9 cellular contexts compared by ENCODE assay signal in genomic region chr11:118171274-118172062, GRCh38. TPM values are rescaled to one million over a fixed set of nuclear protein-coding genes. Genes with fewer than 3 reads are reported as not detected.
DNase-seq lines count a peak whose midpoint lies in the region; ATAC-seq, FAIRE-seq and TF ChIP-seq lines count a peak whose summit lies in the region.
"Had no signal": no experiment of that assay in that cellular context is flagged by ENCODE, and none has a peak within 500 bp of the region (broad histone marks: within the 10 kb centered on the region; RNA-seq: fewer than 3 reads in every experiment).

No MANE protein-coding gene starts in this region.

- CTCF ChIA-PET in activated naive CD4-positive, alpha-beta T cell treated with anti-CD3 and anti-CD28 coated beads for 36 hours (lab: Charles Lee): interaction anchor here (0.6 to 5.4 kb wide), 58 partner anchors 9 to 464 kb away, joined by 3 to 105 read pairs (median 4); partner anchors contain the start of genes MPZL2, MPZL3 and SCN4B

- H3F3A ChIP-seq in DOHH2 (ENCODE audit: control insufficient read depth, insufficient read depth): no peaks in the 10 kb centered on the region

- peaks cover 2% of the 10 kb centered on the region for H3K27me3 Mint-ChIP-seq in activated naive CD4-positive, alpha-beta T cell treated with anti-CD3 and anti-CD28 coated beads for 36 hours (ENCODE audit: low read depth)
- H3K27me3 Mint-ChIP-seq in glutamatergic neuron (ENCODE audit: unreplicated experiment): peaks cover 11% of the 10 kb centered on the region

- H4K20me1 ChIP-seq in DOHH2 (ENCODE audit: control insufficient read depth, insufficient read depth, low read depth, low read length) (no peaks in the 10 kb centered on the region), KMS-11 (ENCODE audit: insufficient read depth) (no peaks in the 10 kb centered on the region)

- peak; percentile 19 for DNase-seq in SK-N-DZ (ENCODE audit: low spot score)
- peak; percentile 84 for DNase-seq in activated naive CD4-positive, alpha-beta T cell treated with anti-CD3 and anti-CD28 coated beads for 36 hours
- DNase-seq in glutamatergic neuron: peak; percentile 87
- DNase-seq in pancreas: peak; percentile 54 to 87 (median 76)
- DNase-seq in tibial artery: peak; percentile 45 to 77

- FAIRE-seq in pancreas (lab: Jason Lieb, UNC): no peak
- FAIRE-seq: endometrium had no signal

- no peaks in the 10 kb centered on the region for H3K9me3 Mint-ChIP-seq in activated naive CD4-positive, alpha-beta T cell treated with anti-CD3 and anti-CD28 coated beads for 36 hours
- peaks cover 10% of the 10 kb centered on the region for H3K9me3 Mint-ChIP-seq in glutamatergic neuron (ENCODE audit: unreplicated experiment)

- H3K27ac ChIP-seq in DOHH2 (ENCODE audit: low read depth, low read length) (no peak overlapping the region), KMS-11 (no peak overlapping the region), pancreas (no peak overlapping the region), tibial artery (no peak overlapping the region)

- H2AFZ ChIP-seq in KMS-11 (ENCODE audit: low read depth): 0 out of 2 replicates have a peak overlapping the region, but pooled peaks have one; percentile 33

- H3K4me1 Mint-ChIP-seq in activated naive CD4-positive, alpha-beta T cell treated with anti-CD3 and anti-CD28 coated beads for 36 hours (ENCODE audit: low read depth): peaks cover 2% of the 10 kb centered on the region
- peaks cover 31% of the 10 kb centered on the region for H3K4me1 Mint-ChIP-seq in glutamatergic neuron (ENCODE audit: low read depth, unreplicated experiment)

- H3K9ac ChIP-seq in KMS-11: no peak overlapping the region

- no peak overlapping the region for H3K4me3 Mint-ChIP-seq in activated naive CD4-positive, alpha-beta T cell treated with anti-CD3 and anti-CD28 coated beads for 36 hours
- peak overlapping the region; percentile 49 for H3K4me3 Mint-ChIP-seq in glutamatergic neuron (ENCODE audit: unreplicated experiment)

- no peaks in the 10 kb centered on the region for H3K27me3 ChIP-seq in DOHH2 (ENCODE audit: control insufficient read depth, low read length)
- H3K27me3 ChIP-seq in KMS-11 (ENCODE audit: insufficient read depth, low read depth): no peaks in the 10 kb centered on the region; the same call in 1 of the 2 replicates
- H3K27me3 ChIP-seq in pancreas: no peaks in the 10 kb centered on the region
- H3K27me3 ChIP-seq in tibial artery: peaks cover 0 to 63% of the 10 kb centered on the region in 2 donors

- no peaks in the 10 kb centered on the region for H3K9me2 ChIP-seq in DOHH2 (replicated peaks; ENCODE audit: control insufficient read depth, low read length)

- intact Hi-C loops in activated naive CD4-positive, alpha-beta T cell treated with anti-CD3 and anti-CD28 coated beads for 36 hours (cut with micrococcal nuclease): loop anchor here (1.0 to 10.0 kb wide), 3 partner anchors 26 to 349 kb away; partner anchors contain the start of gene FXYD2
- intact Hi-C loops in pancreas (cut with DNase I): no loop called here
- intact Hi-C loops in tibial artery (cut with DNase I; ENCODE audit: low total_unique reads): no loop called here

- H3K36me3 ChIP-seq in DOHH2 (ENCODE audit: control insufficient read depth, low read length) (no peaks in the 10 kb centered on the region), KMS-11 (ENCODE audit: insufficient read depth) (no peaks in the 10 kb centered on the region), pancreas (no peaks in the 10 kb centered on the region), tibial artery (no peaks in the 10 kb centered on the region)

- no peaks in the 10 kb centered on the region for H3K9me3 ChIP-seq in DOHH2 (ENCODE audit: control insufficient read depth, insufficient read depth, low read length)
- H3K9me3 ChIP-seq in pancreas: no peaks in the 10 kb centered on the region
- no peaks in the 10 kb centered on the region for H3K9me3 ChIP-seq in tibial artery

- H3K4me3 ChIP-seq in DOHH2 (ENCODE audit: low read length): no peak overlapping the region
- no peak overlapping the region for H3K4me3 ChIP-seq in KMS-11 (IDR thresholded peaks at IDR 0.05; ENCODE audit: insufficient read depth, low read depth, low read length)
- H3K4me3 ChIP-seq in pancreas: no peak overlapping the region
- H3K4me3 ChIP-seq in tibial artery: no peak overlapping the region

- no peaks in the 10 kb centered on the region for H3K79me2 ChIP-seq in DOHH2 (ENCODE audit: control insufficient read depth, low read length)
- H3K79me2 ChIP-seq in KMS-11 (ENCODE audit: insufficient read depth, low read depth): no peaks in the 10 kb centered on the region

- ATAC-seq in pancreas: peak; percentile 80 to 96 (median 94)
- no peak for ATAC-seq in GM19452 (IDR thresholded peaks at IDR 0.05; ENCODE audit: unreplicated experiment)

- WGBS in pancreas, 2 donors: 5 to 8% methylated on average over 28 to 29 of the region's 29 CpGs

- no peak overlapping the region for H3K27ac Mint-ChIP-seq in activated naive CD4-positive, alpha-beta T cell treated with anti-CD3 and anti-CD28 coated beads for 36 hours
- H3K27ac Mint-ChIP-seq in glutamatergic neuron (ENCODE audit: unreplicated experiment): no peak overlapping the region

- H3K4me1 ChIP-seq in DOHH2 (ENCODE audit: control insufficient read depth, low read length) (peaks cover 8% of the 10 kb centered on the region), KMS-11 (ENCODE audit: low read depth, poor library complexity, severe bottlenecking) (no peaks in the 10 kb centered on the region), pancreas (no peaks in the 10 kb centered on the region), tibial artery (peaks cover 0 to 10% (median 3%) of the 10 kb centered on the region in 4 donors)

- H3K36me3 Mint-ChIP-seq in activated naive CD4-positive, alpha-beta T cell treated with anti-CD3 and anti-CD28 coated beads for 36 hours (ENCODE audit: low read depth): no peaks in the 10 kb centered on the region
- no peaks in the 10 kb centered on the region for H3K36me3 Mint-ChIP-seq in glutamatergic neuron (ENCODE audit: unreplicated experiment)

- peak overlapping the region; percentile 14; the same call in 1 of the 2 replicates for H3K4me2 ChIP-seq in DOHH2 (ENCODE audit: low read length)
- no peak overlapping the region for H3K4me2 ChIP-seq in KMS-11

- TF ChIP-seq CTCF in DOHH2 (IDR thresholded peaks at IDR 0.05; ENCODE audit: low read depth, low read length, poor library complexity, severe bottlenecking) (peak; percentile 94), KMS-11 (conservative IDR thresholded peaks at IDR 0.05; ENCODE audit: low read depth, low read length) (peak; percentile 83), glutamatergic neuron (IDR thresholded peaks at IDR 0.05; ENCODE audit: partially characterized antibody, unreplicated experiment) (peak; percentile 98), pancreas (IDR thresholded peaks at IDR 0.05) (peak; percentile 70 to 88 (median 81)), tibial artery (IDR thresholded peaks at IDR 0.05) (peak; percentile 72 to 85)

RNA-seq across cellular contexts. Expression of gene SCN2B, which starts 5.0 kb away (rescaled TPM):
- not detected in 2 replicates for polyA plus RNA-seq in SK-N-DZ (2014; cell fraction: cytosol; rRNA removed)
- not detected in 2 replicates for polyA plus RNA-seq in SK-N-DZ (2014; cell fraction: nucleus; rRNA removed)
- not detected for total RNA-seq in activated naive CD4-positive, alpha-beta T cell treated with anti-CD3 and anti-CD28 coated beads for 36 hours
- total RNA-seq in glutamatergic neuron (ENCODE audit: unreplicated experiment) (0.39 TPM), pancreas (under 1 TPM; 0.05 to 0.31 (median 0.06) TPM)
- polyA plus RNA-seq in pancreas: under 1 TPM; 0.04 to 0.05 TPM

RNA-seq across cellular contexts. Expression of gene SCN4B, which starts 18.8 kb away (rescaled TPM):
- not detected in 2 replicates for polyA plus RNA-seq in SK-N-DZ (2014; cell fraction: cytosol; rRNA removed)
- not detected in 2 replicates for polyA plus RNA-seq in SK-N-DZ (2014; cell fraction: nucleus; rRNA removed)
- under 1 TPM; 0.07 to 0.12 TPM for total RNA-seq in activated naive CD4-positive, alpha-beta T cell treated with anti-CD3 and anti-CD28 coated beads for 36 hours
- total RNA-seq in glutamatergic neuron (ENCODE audit: unreplicated experiment) (2.9 TPM), pancreas (1 to 10 TPM in 3 of 6 donors, under 1 TPM in 3; 0.69 to 2.3 (median 1.0) TPM)
- polyA plus RNA-seq in pancreas: 1 to 10 TPM in 1 of 2 donors, under 1 TPM in 1; 0.61 to 2.9 TPM

RNA-seq across cellular contexts. Expression of gene JAML, which starts 53.3 kb away (rescaled TPM):
- not detected in 2 replicates for polyA plus RNA-seq in SK-N-DZ (2014; cell fraction: cytosol; rRNA removed)
- polyA plus RNA-seq in SK-N-DZ (2014; cell fraction: nucleus; rRNA removed): not detected in 2 replicates
- total RNA-seq in activated naive CD4-positive, alpha-beta T cell treated with anti-CD3 and anti-CD28 coated beads for 36 hours: 10 to 100 TPM; 67.5 to 71.4 TPM
- total RNA-seq in glutamatergic neuron (ENCODE audit: unreplicated experiment) (not detected), pancreas (1 to 10 TPM in 4 of 6 donors, under 1 TPM in 2; 0.39 to 7.4 (median 1.8) TPM)
- 1 to 10 TPM; 2.1 to 2.7 TPM for polyA plus RNA-seq in pancreas

Comparison
In these comparisons a context has a peak if more than half of its experiments do, and no peak if none do; other contexts are left out.
1. DNase-seq: peak in every context shown above with its lines; median percentile 87 in glutamatergic neuron; 84 in activated naive CD4-positive, alpha-beta T cell treated with anti-CD3 and anti-CD28 coated beads for 36 hours; 76 in pancreas; 61 in tibial artery; 19 in SK-N-DZ.
2. RNA of gene JAML, which starts 53.3 kb away (total RNA-seq): 67.5 to 71.4 TPM in activated naive CD4-positive, alpha-beta T cell treated with anti-CD3 and anti-CD28 coated beads for 36 hours; 0.39 to 7.4 TPM in pancreas and not detected in glutamatergic neuron (single experiment); every median in the first group is over 4 times any median in the second.
3. Peak in every context shown above with its lines, with median percentiles within 50 percentile points of each other: CTCF ChIP-seq.